Comparison of ENCODE assay signal across 16 cellular contexts in genomic region chr7:27435461-27435860, GRCh38.
DNase-seq lines count a peak whose midpoint lies in the region; TF ChIP-seq lines count a peak whose summit lies in the region.
"Had no signal": no experiment of that assay in that cellular context is flagged by ENCODE, and none has a peak within 500 bp of the region (broad histone marks: within the 10 kb centered on the region; RNA-seq: fewer than 3 reads in every experiment).

No MANE protein-coding gene starts in this region.

- no peak overlapping the region for H4K5ac ChIP-seq in mesendoderm (ENCODE audit: low read length)

- TF ChIP-seq CTCF in brain microvascular endothelial cell (IDR thresholded peaks at IDR 0.05; ENCODE audit: low read depth, low read length, missing control alignments): no peak

- no peak overlapping the region for H3K23ac ChIP-seq in mesendoderm (ENCODE audit: low read length)

- H3K56ac ChIP-seq in mesendoderm (ENCODE audit: low read length): no peak overlapping the region

- no peak overlapping the region for H3K4me3 ChIP-seq in brain microvascular endothelial cell (ENCODE audit: low read depth, low read length)
- no peak overlapping the region for H3K4me3 ChIP-seq in mesendoderm (ENCODE audit: low read length)
- H3K4me3 ChIP-seq: stomach had no signal

- no peaks in the 10 kb centered on the region for H3K79me2 ChIP-seq in mesendoderm (ENCODE audit: control insufficient read depth, insufficient read depth, low read length)

- no CpG with 5 or more reads among the region's 3 CpGs for WGBS in mesendoderm (ENCODE audit: extremely low coverage, insufficient coverage, low lambda C conversion rate)

- in situ Hi-C loops in brain microvascular endothelial cell (cut with HindIII; ENCODE audit: low pct_ligation_motif_present, low sequenced_read_pairs): no loop called here

- no peak overlapping the region for H2BK5ac ChIP-seq in mesendoderm (ENCODE audit: low read length)

- CTCF ChIA-PET in HEK293T (lab: Yijun Ruan, JAX): interaction anchor here (1.2 kb wide), 1 partner anchor 11 kb away, joined by 4 read pairs; no protein-coding TSS in a partner anchor

- H3K4me2 ChIP-seq in mesendoderm (ENCODE audit: low read length): no peak overlapping the region

- DNase-seq in AG08396 (ENCODE audit: low spot score) (peak; percentile 27), HCEC 1CT (peak; percentile 71), brain microvascular endothelial cell (peak; percentile 57), mesendoderm (peak; percentile 24), AML-193 (lab: John Stamatoyannopoulos, UW) (no peak), NCI-H2029 treated with DMSO at 0.1 percent for 48 hours (lab: John Stamatoyannopoulos, UW) (no peak), HEK293T (ENCODE audit: extremely low spot score) (no peak), COLO829 (ENCODE audit: low spot score) (no peak)
- DNase-seq: activated CD4-positive, alpha-beta memory T cell treated with anti-CD3 and anti-CD28 coated beads, Interleukin-2, amount 10 ng/mL, durations not matched to agents 7 days and 5 days; BE2C; central memory CD4-positive, alpha-beta T cell; effector memory CD4-positive, alpha-beta T cell; NCI-H2029; posterior cingulate gyrus; stomach; SW 1271 had no signal

- H2BK120ac ChIP-seq in mesendoderm (ENCODE audit: low read depth, low read length): no peak overlapping the region

- no peak overlapping the region for H2BK15ac ChIP-seq in mesendoderm (replicated peaks; ENCODE audit: low read depth)

- H3K18ac ChIP-seq in mesendoderm (ENCODE audit: low read length): no peak overlapping the region

- H2AK5ac ChIP-seq in mesendoderm (ENCODE audit: low read length): no peak overlapping the region

- POLR2A ChIA-PET in HEK293T (lab: Yijun Ruan, JAX): no interaction called here

- H3K36me3 ChIP-seq in brain microvascular endothelial cell (replicated peaks) (no peaks in the 10 kb centered on the region), mesendoderm (ENCODE audit: control insufficient read depth, insufficient read depth, low read length) (no peaks in the 10 kb centered on the region)
- H3K36me3 ChIP-seq: BE2C, stomach had no signal

- H3K4ac ChIP-seq in mesendoderm (ENCODE audit: low read depth, low read length): no peak overlapping the region

- no peak overlapping the region for H3K9ac ChIP-seq in mesendoderm (ENCODE audit: low read length)

- no peaks in the 10 kb centered on the region for H3K27me3 ChIP-seq in brain microvascular endothelial cell (replicated peaks)
- H3K27me3 ChIP-seq in mesendoderm (ENCODE audit: insufficient read depth, low read length, poor library complexity): no peaks in the 10 kb centered on the region
- H3K27me3 ChIP-seq: BE2C, stomach had no signal

- no peaks in the 10 kb centered on the region for H3K4me1 ChIP-seq in mesendoderm (ENCODE audit: control insufficient read depth, low read depth, low read length)
- H3K4me1 ChIP-seq: BE2C, stomach had no signal

- H3K79me1 ChIP-seq in mesendoderm (ENCODE audit: low read length): no peaks in the 10 kb centered on the region

- H3K27ac ChIP-seq in brain microvascular endothelial cell (no peak overlapping the region), mesendoderm (ENCODE audit: low read depth, low read length) (no peak overlapping the region)
- H3K27ac ChIP-seq: stomach had no signal

- H4K8ac ChIP-seq in mesendoderm (ENCODE audit: low read depth, low read length): no peak overlapping the region

TF ChIP-seq in HEK293T, 16 proteins besides CTCF, POLR2A, EP300 and RAD21:
- TF ChIP-seq ZNF384 (IDR thresholded peaks at IDR 0.05) (no peak), FOXA1 (IDR thresholded peaks at IDR 0.05) (no peak), FOXM1 (IDR thresholded peaks at IDR 0.05; ENCODE audit: borderline replicate concordance) (no peak), TARDBP (IDR thresholded peaks at IDR 0.05) (no peak), BHLHE40 (IDR thresholded peaks at IDR 0.05; ENCODE audit: borderline replicate concordance) (no peak), LEF1 (IDR thresholded peaks at IDR 0.05; ENCODE audit: borderline replicate concordance) (no peak), HDGF (IDR thresholded peaks at IDR 0.05; ENCODE audit: borderline replicate concordance) (no peak), SUZ12 (IDR thresholded peaks at IDR 0.05) (no peak), SP1 (IDR thresholded peaks at IDR 0.05) (no peak), ELF4 (IDR thresholded peaks at IDR 0.05) (no peak), NFRKB (IDR thresholded peaks at IDR 0.05) (no peak), CTBP1 (IDR thresholded peaks at IDR 0.05; ENCODE audit: borderline replicate concordance) (no peak), FOXK2 (IDR thresholded peaks at IDR 0.05) (no peak), ARNT (IDR thresholded peaks at IDR 0.05) (no peak), L3MBTL2 (conservative IDR thresholded peaks at IDR 0.05) (no peak)
- TF ChIP-seq, protein P1, sequence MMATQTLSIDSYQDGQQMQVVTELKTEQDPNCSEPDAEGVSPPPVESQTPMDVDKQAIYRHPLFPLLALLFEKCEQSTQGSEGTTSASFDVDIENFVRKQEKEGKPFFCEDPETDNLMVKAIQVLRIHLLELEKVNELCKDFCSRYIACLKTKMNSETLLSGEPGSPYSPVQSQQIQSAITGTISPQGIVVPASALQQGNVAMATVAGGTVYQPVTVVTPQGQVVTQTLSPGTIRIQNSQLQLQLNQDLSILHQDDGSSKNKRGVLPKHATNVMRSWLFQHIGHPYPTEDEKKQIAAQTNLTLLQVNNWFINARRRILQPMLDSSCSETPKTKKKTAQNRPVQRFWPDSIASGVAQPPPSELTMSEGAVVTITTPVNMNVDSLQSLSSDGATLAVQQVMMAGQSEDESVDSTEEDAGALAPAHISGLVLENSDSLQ (IDR thresholded peaks at IDR 0.05): no peak

Comparison
In these comparisons a context has a peak if more than half of its experiments do, and no peak if none do; other contexts are left out.
1. DNase-seq: peak in AG08396 (single experiment), HCEC 1CT (single experiment), brain microvascular endothelial cell (single experiment) and mesendoderm (single experiment); none in AML-193 (0 of 2), NCI-H2029 treated with DMSO at 0.1 percent for 48 hours (single experiment), HEK293T (single experiment) and COLO829 (single experiment).